1 cellular context compared by ENCODE assay signal in genomic region chr11:65870307-65870658, GRCh38.
TF ChIP-seq lines count a peak whose summit lies in the region.

No MANE protein-coding gene starts in this region.

TF ChIP-seq in SK-N-SH treated with all-trans-retinoic acid at 6 μM for 48 hours, 23 proteins besides CTCF, POLR2A, EP300 and RAD21 (continued from another document):
- TF ChIP-seq POU6F1 (CRISPR knock-in tag; IDR thresholded peaks at IDR 0.05; ENCODE audit: borderline replicate concordance, low read depth): no peak
- TF ChIP-seq SNAI2 (CRISPR knock-in tag; IDR thresholded peaks at IDR 0.05): no peak
- TF ChIP-seq CSDC2 (CRISPR knock-in tag; IDR thresholded peaks at IDR 0.05): no peak
- no peak for TF ChIP-seq ZC3H10 (CRISPR knock-in tag; IDR thresholded peaks at IDR 0.05)
- TF ChIP-seq OSR1 (CRISPR knock-in tag; IDR thresholded peaks at IDR 0.05): no peak
- no peak for TF ChIP-seq PATZ1 (CRISPR knock-in tag; IDR thresholded peaks at IDR 0.05; ENCODE audit: borderline replicate concordance)
